Comparison of ENCODE assay signal across 28 cellular contexts in genomic region chr3:186154641-186155040, GRCh38. TPM values are rescaled to one million over a fixed set of nuclear protein-coding genes. Genes with fewer than 3 reads are reported as not detected.
"Had no signal": no experiment of that assay in that cellular context is flagged by ENCODE, and none has a peak within 500 bp of the region (broad histone marks: within the 10 kb centered on the region; RNA-seq: fewer than 3 reads in every experiment).

No MANE protein-coding gene starts in this region.

- H3K9ac ChIP-seq: neural progenitor cell, parathyroid adenoma had no signal

- H3K79me2 ChIP-seq: parathyroid adenoma had no signal

- ATAC-seq: naive thymus-derived CD4-positive, alpha-beta T cell; natural killer cell; psoas muscle; right cardiac atrium; right lobe of liver; stimulated activated effector memory CD8-positive, alpha-beta T cell treated with anti-CD3 and anti-CD28 coated beads, Interleukin-12 subunit alpha, Interleukin-12 subunit beta, amount 100 ng/mL, for 72 hours; stimulated activated naive B cell treated with anti-CD40 and anti-IgM and Interleukin-4, amounts not matched to agents 10 μg/mL and 1 μg/mL and 100 μg/mL, for 72 hours; stimulated activated naive CD8-positive, alpha-beta T cell treated with anti-CD3 and anti-CD28 coated beads, Interleukin-15, amount 100 ng/mL, for 72 hours; stimulated activated naive CD8-positive, alpha-beta T cell treated with anti-CD3 and anti-CD28 coated beads, Interleukin-15, Interleukin-2, amounts not matched to agents 100 U/mL and 50 U/mL, for 24 hours had no signal

- H3K27ac ChIP-seq: neural progenitor cell, ovary, parathyroid adenoma, psoas muscle, right lobe of liver, sigmoid colon, thoracic aorta, thyroid gland, tibial nerve, upper lobe of left lung, vagina had no signal

- H3K4me1 ChIP-seq: neural progenitor cell, parathyroid adenoma, psoas muscle, right lobe of liver, sigmoid colon, thyroid gland, tibial nerve, vagina had no signal

- H3K27ac Mint-ChIP-seq: naive thymus-derived CD4-positive, alpha-beta T cell; natural killer cell; nephron; neural progenitor cell; progenitor cell of endocrine pancreas; stimulated activated effector memory CD8-positive, alpha-beta T cell treated with anti-CD3 and anti-CD28 coated beads, Interleukin-12 subunit alpha, Interleukin-12 subunit beta, amount 100 ng/mL, for 72 hours; stimulated activated naive CD8-positive, alpha-beta T cell treated with anti-CD3 and anti-CD28 coated beads, Interleukin-15, amount 100 ng/mL, for 72 hours had no signal

- H3K4me2 ChIP-seq: neural progenitor cell had no signal

- H3K4me3 ChIP-seq: neural progenitor cell, ovary, psoas muscle, right lobe of liver, sigmoid colon, thoracic aorta, thyroid gland, tibial nerve, upper lobe of left lung, vagina had no signal

- H3K4me3 Mint-ChIP-seq: naive thymus-derived CD4-positive, alpha-beta T cell; natural killer cell; nephron; neural progenitor cell; stimulated activated effector memory CD8-positive, alpha-beta T cell treated with anti-CD3 and anti-CD28 coated beads, Interleukin-12 subunit alpha, Interleukin-12 subunit beta, amount 100 ng/mL, for 72 hours; stimulated activated naive B cell treated with anti-CD40 and anti-IgM and Interleukin-4, amounts not matched to agents 10 μg/mL and 1 μg/mL and 100 μg/mL, for 72 hours; stimulated activated naive CD8-positive, alpha-beta T cell treated with anti-CD3 and anti-CD28 coated beads, Interleukin-15, amount 100 ng/mL, for 72 hours had no signal

- H3K36me3 ChIP-seq: neural progenitor cell, ovary, right lobe of liver, thoracic aorta, thyroid gland, tibial nerve, upper lobe of left lung, vagina had no signal

- H3K27me3 ChIP-seq: neural progenitor cell, ovary, right lobe of liver, sigmoid colon, thyroid gland, tibial nerve, upper lobe of left lung, vagina had no signal

- H3K9me3 Mint-ChIP-seq: natural killer cell; nephron; neural progenitor cell; stimulated activated naive CD8-positive, alpha-beta T cell treated with anti-CD3 and anti-CD28 coated beads, Interleukin-15, amount 100 ng/mL, for 72 hours had no signal

- H3K9me3 ChIP-seq: ovary, psoas muscle, right lobe of liver, sigmoid colon, thoracic aorta, thyroid gland, upper lobe of left lung, vagina had no signal

- DNase-seq: naive thymus-derived CD4-positive, alpha-beta T cell; natural killer cell; occipital lobe; ovary; posterior cingulate gyrus; psoas muscle; right cardiac atrium; right lobe of liver; sigmoid colon; small intestine; stimulated activated CD4-positive, alpha-beta T cell treated with anti-CD3 and anti-CD28 coated beads, Interleukin-15, amount 100 ng/mL, for 24 hours; stimulated activated CD4-positive, alpha-beta T cell treated with anti-CD3 and anti-CD28 coated beads, Interleukin-2, amount 100 ng/mL, for 24 hours; stimulated activated CD4-positive, alpha-beta T cell treated with anti-CD3 and anti-CD28 coated beads, Interleukin-2, amount 100 ng/mL, for 48 hours; stimulated activated CD4-positive, alpha-beta T cell treated with anti-CD3 and anti-CD28 coated beads, Interleukin-4, amount 100 ng/mL, for 24 hours; stimulated activated naive B cell treated with anti-CD40 and anti-IgM and Interleukin-4, amounts not matched to agents 10 μg/mL and 1 μg/mL and 100 μg/mL, for 72 hours; stimulated activated naive CD8-positive, alpha-beta T cell treated with anti-CD3 and anti-CD28 coated beads, Interleukin-15, amount 100 ng/mL, for 72 hours; stimulated activated naive CD8-positive, alpha-beta T cell treated with anti-CD3 and anti-CD28 coated beads, Interleukin-15, Interleukin-2, amounts not matched to agents 100 U/mL and 50 U/mL, for 24 hours; substantia nigra; thyroid gland; upper lobe of left lung had no signal

- H2AFZ ChIP-seq: neural progenitor cell, parathyroid adenoma had no signal

- H3K36me3 Mint-ChIP-seq: naive thymus-derived CD4-positive, alpha-beta T cell; natural killer cell; neural progenitor cell had no signal

RNA-seq across cellular contexts. Expression of gene ETV5, which starts 45.8 kb away (rescaled TPM):
- polyA plus RNA-seq: naive thymus-derived CD4-positive, alpha-beta T cell had no signal
